ENCODE assay signal across 1 cellular context in genomic region chr15:72176743-72177142, GRCh38.
A peak's percentile ranks its signal among the peaks of the same experiment; 100 is the strongest.
TF ChIP-seq lines count a peak whose summit lies in the region.

No MANE protein-coding gene starts in this region.

TF ChIP-seq in HEK293, 187 proteins besides CTCF, POLR2A, EP300 and RAD21:
- TF ChIP-seq ZNF362 (tag by site-specific recombination; IDR thresholded peaks at IDR 0.05) (peak; percentile 75), ZNF23 (tag by site-specific recombination; IDR thresholded peaks at IDR 0.05; ENCODE audit: borderline replicate concordance) (no peak), FEZF1 (tag by site-specific recombination; IDR thresholded peaks at IDR 0.05) (no peak), ZBTB44 (tag by site-specific recombination; IDR thresholded peaks at IDR 0.05) (no peak), ZNF121 (tag by site-specific recombination; IDR thresholded peaks at IDR 0.05) (peak; percentile 80)
